Comparison of ENCODE assay signal across 8 cellular contexts in genomic region chr20:38789503-38790209, GRCh38. TPM values are rescaled to one million over a fixed set of nuclear protein-coding genes. Genes with fewer than 3 reads are reported as not detected.
DNase-seq lines count a peak whose midpoint lies in the region; ATAC-seq and TF ChIP-seq lines count a peak whose summit lies in the region.
"Had no signal": no experiment of that assay in that cellular context is flagged by ENCODE, and none has a peak within 500 bp of the region (broad histone marks: within the 10 kb centered on the region; RNA-seq: fewer than 3 reads in every experiment).

No MANE protein-coding gene starts in this region.

- DNase-seq in GM23248 (peak; percentile 86), NCI-H2171 (lab: John Stamatoyannopoulos, UW) (peak; percentile 24), cardiac fibroblast (ENCODE audit: low read depth in 2 of 2) (peak; percentile 8 to 79), renal cortical epithelial cell (ENCODE audit: low read depth) (peak; percentile 21), hypothalamus (lab: John Stamatoyannopoulos, UW) (no peak)
- DNase-seq: occipital lobe had no signal

- in situ Hi-C loops in GM23248 (cut with MboI) = no loop called here

- H4K20me1 ChIP-seq in GM23248 (ENCODE audit: insufficient read depth) = no peaks in the 10 kb centered on the region

- WGBS in GM23248 (ENCODE audit: low coverage in 1 of 2, low lambda C conversion rate in 2 of 2, missing lambda C conversion rate in 2 of 2), 2 experiments = 51 to 66% methylated on average over 7 to 8 of the region's 8 CpGs

- H3K36me3 ChIP-seq in GM23248 (ENCODE audit: low read depth) = no peaks in the 10 kb centered on the region

- no peaks in the 10 kb centered on the region for H3K9me3 ChIP-seq in GM23248 (ENCODE audit: low read depth)

- H3K9ac ChIP-seq in GM23248 = no peak overlapping the region

- no peaks in the 10 kb centered on the region for H3K27me3 ChIP-seq in GM23248 (replicated peaks; ENCODE audit: insufficient read depth)

- no peaks in the 10 kb centered on the region for H3K9me2 ChIP-seq in GM23248 (ENCODE audit: insufficient read depth)

- H3K4me1 ChIP-seq in GM23248 (ENCODE audit: insufficient read depth) = peaks cover 4% of the 10 kb centered on the region

- ATAC-seq in HG02798 (IDR thresholded peaks at IDR 0.05; ENCODE audit: poor library complexity, unreplicated experiment) (no peak), HG02588 (IDR thresholded peaks at IDR 0.05; ENCODE audit: unreplicated experiment) (no peak)

- no peak overlapping the region for H3K4me3 ChIP-seq in GM23248
- H3K4me3 ChIP-seq in cardiac fibroblast (replicated peaks in 1 of 2; ENCODE audit: low read depth in 2 of 2, low read length in 2 of 2) = no peak overlapping the region

- peak overlapping the region; percentile 26; the same call in 1 of the 2 replicates for H3K27ac ChIP-seq in GM23248

- H2AFZ ChIP-seq in GM23248 = no peak overlapping the region

- H3K4me2 ChIP-seq in GM23248 (ENCODE audit: unreplicated experiment) = peak overlapping the region; percentile 1

- H3K79me2 ChIP-seq in GM23248 (ENCODE audit: insufficient read depth) = no peaks in the 10 kb centered on the region

- no peak for TF ChIP-seq CTCF in cardiac fibroblast (IDR thresholded peaks at IDR 0.05; ENCODE audit: low read depth, low read length)

- no peaks in the 10 kb centered on the region for H3F3A ChIP-seq in GM23248 (ENCODE audit: insufficient read depth)

RNA-seq across cellular contexts. Expression of gene PPP1R16B, which starts 15.8 kb away (rescaled TPM):
- not detected in 2 replicates for total RNA-seq in GM23248 (2014; rRNA removed; shearing (Covaris generic))
- polyA plus RNA-seq in GM23248 (2016; fragmentation: Nextera tagmentation; extraction: Ambion mirVana) = 0.34 TPM in 1 of 2 replicates, not detected in the other
- 0.15 and 0.17 TPM in 2 replicates for total RNA-seq in renal cortical epithelial cell

RNA-seq across cellular contexts. Expression of gene ACTR5, which starts 41.4 kb away (rescaled TPM):
- 3.0 and 5.1 TPM in 2 replicates for total RNA-seq in GM23248 (2014; rRNA removed; shearing (Covaris generic))
- polyA plus RNA-seq in GM23248 (2016; fragmentation: Nextera tagmentation; extraction: Ambion mirVana) = 3.4 and 4.0 TPM in 2 replicates
- 7.5 and 8.3 TPM in 2 replicates for total RNA-seq in renal cortical epithelial cell

Comparison
In these comparisons a context has a peak if more than half of its experiments do, and no peak if none do; other contexts are left out.
1. DNase-seq: peak in GM23248 (single experiment), NCI-H2171 (single experiment), cardiac fibroblast (2 of 2) and renal cortical epithelial cell (single experiment); none in hypothalamus (0 of 51).